ENCODE assay signal across 13 cellular contexts in the genomic region with DNA sequence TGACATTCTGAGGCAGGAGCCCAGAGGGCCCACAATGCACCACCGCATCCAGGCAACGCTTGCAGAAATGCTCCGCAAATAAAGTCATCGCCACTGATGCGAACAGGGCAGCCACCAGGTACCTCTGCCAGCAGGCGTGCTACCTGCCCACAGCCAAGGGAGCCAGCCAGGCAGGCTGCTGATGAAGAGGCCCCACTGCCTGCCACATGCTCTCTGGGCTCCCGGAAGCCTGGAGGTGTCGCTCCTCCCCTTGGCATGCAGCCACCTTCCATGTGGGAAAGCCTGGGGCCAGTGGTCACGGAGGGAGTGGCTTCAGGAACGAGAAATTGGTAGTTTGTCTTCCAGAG. TPM values are rescaled to one million over a fixed set of nuclear protein-coding genes. Genes with fewer than 3 reads are reported as not detected.
DNase-seq lines count a peak whose midpoint lies in the region; ATAC-seq and TF ChIP-seq lines count a peak whose summit lies in the region.
"Had no signal": no experiment of that assay in that cellular context is flagged by ENCODE, and none has a peak within 500 bp of the region (broad histone marks: within the 10 kb centered on the region; RNA-seq: fewer than 3 reads in every experiment).

No MANE protein-coding gene starts in this region.

- H3K9me3 ChIP-seq in uterus (no peaks in the 10 kb centered on the region), T-helper 17 cell (ENCODE audit: control insufficient read depth, low read length, poor library complexity, severe bottlenecking) (no peaks in the 10 kb centered on the region)
- H3K9me3 ChIP-seq: BLaER1, ovary had no signal

- H3K27me3 ChIP-seq in uterus = no peaks in the 10 kb centered on the region
- H3K27me3 ChIP-seq: BLaER1, ovary had no signal

- no peak overlapping the region for H3K27ac Mint-ChIP-seq in T-helper 17 cell
- H3K27ac Mint-ChIP-seq: activated T-helper 1 cell treated with anti-CD3 and anti-CD28 coated beads, Interleukin-12 subunit alpha, Interleukin-12 subunit beta, Interleukin-2, Interleukin-4 antibody, amounts not matched to agents 30 ng/mL and 10 ng/mL and 1 ng/mL, durations not matched to agents 14 hours and 24 hours and 36 hours had no signal

- H3K27me3 Mint-ChIP-seq in T-helper 17 cell = no peaks in the 10 kb centered on the region

- no peak overlapping the region for H3K4me3 Mint-ChIP-seq in T-helper 17 cell
- H3K4me3 Mint-ChIP-seq: activated T-helper 1 cell treated with anti-CD3 and anti-CD28 coated beads, Interleukin-12 subunit alpha, Interleukin-12 subunit beta, Interleukin-2, Interleukin-4 antibody, amounts not matched to agents 30 ng/mL and 10 ng/mL and 1 ng/mL, durations not matched to agents 14 hours and 24 hours and 36 hours had no signal

- intact Hi-C loops in uterus (cut with DNase I; ENCODE audit: low total_unique reads) = no loop called here

- no peaks in the 10 kb centered on the region for H3K36me3 ChIP-seq in uterus
- H3K36me3 ChIP-seq: ovary had no signal

- TF ChIP-seq CTCF in fibroblast of pulmonary artery (IDR thresholded peaks at IDR 0.05; ENCODE audit: low read length, missing control alignments) = no peak
- no peak for TF ChIP-seq CTCF in uterus (IDR thresholded peaks at IDR 0.05)

- ATAC-seq in T-helper 17 cell = no peak
- ATAC-seq in stimulated activated naive CD8-positive, alpha-beta T cell treated with anti-CD3 and anti-CD28 coated beads, Interleukin-15, Interleukin-2, amounts not matched to agents 100 U/mL and 50 U/mL, for 24 hours = no peak

- DNase-seq in AG08395 (ENCODE audit: low spot score) (peak; percentile 38), H4 (ENCODE audit: low spot score) (peak; percentile 70), NCI-H69 (lab: John Stamatoyannopoulos, UW) (peak; percentile 94), fibroblast of pulmonary artery (ENCODE audit: low read depth) (peak; percentile 48), uterus (no peak), T-helper 17 cell (no peak), cerebellar cortex (ENCODE audit: low spot score) (no peak)
- DNase-seq in stimulated activated naive CD8-positive, alpha-beta T cell treated with anti-CD3 and anti-CD28 coated beads, Interleukin-15, Interleukin-2, amounts not matched to agents 100 U/mL and 50 U/mL, for 24 hours = no peak
- DNase-seq: ovary had no signal

- TF ChIP-seq POLR2A in uterus (IDR thresholded peaks at IDR 0.05) = no peak

- peaks cover 0 to 6% of the 10 kb centered on the region in 2 donors for H3K4me1 ChIP-seq in uterus

- H3K4me1 Mint-ChIP-seq in T-helper 17 cell = peaks cover 7% of the 10 kb centered on the region

- peaks cover 10% of the 10 kb centered on the region for H3K36me3 Mint-ChIP-seq in T-helper 17 cell (ENCODE audit: low read depth)

- no peak overlapping the region for H3K4me3 ChIP-seq in fibroblast of pulmonary artery (replicated peaks; ENCODE audit: low read depth, low read length)
- no peak overlapping the region for H3K4me3 ChIP-seq in uterus
- H3K4me3 ChIP-seq: BLaER1, coronary artery, ovary had no signal

- no peak overlapping the region for H3K27ac ChIP-seq in uterus
- H3K27ac ChIP-seq: BLaER1, coronary artery, ovary had no signal

RNA-seq across cellular contexts. Expression of a gene that starts 14.7 kb away (rescaled TPM):
- total RNA-seq in H4 (2014; rRNA removed; shearing (Covaris generic)) = 0.10 TPM in 1 of 2 replicates, not detected in the other
- total RNA-seq in uterus (1 to 10 TPM in 2 of 4 donors, not detected in 2; 1.7 to 3.7 TPM), T-helper 17 cell (10 to 100 TPM; 43.4 to 47.1 TPM)
- total RNA-seq: LHCN-M2 had no signal

RNA-seq across cellular contexts. Expression of a gene that starts 29.6 kb away (rescaled TPM):
- 42.8 and 46.1 TPM in 2 replicates for total RNA-seq in H4 (2014; rRNA removed; shearing (Covaris generic))
- total RNA-seq in uterus (10 to 100 TPM in 2 of 4 donors, 1 to 10 TPM in 2; 2.3 to 43.3 (median 10.3) TPM), T-helper 17 cell (10 to 100 TPM; 16.1 to 18.4 TPM)

Comparison
In these comparisons a context has a peak if more than half of its experiments do, and no peak if none do; other contexts are left out.
1. DNase-seq: peak in AG08395 (single experiment), H4 (single experiment), NCI-H69 (single experiment) and fibroblast of pulmonary artery (single experiment); none in uterus (0 of 2), T-helper 17 cell (0 of 3), cerebellar cortex (single experiment) and stimulated activated naive CD8-positive, alpha-beta T cell treated with anti-CD3 and anti-CD28 coated beads, Interleukin-15, Interleukin-2, amounts not matched to agents 100 U/mL and 50 U/mL, for 24 hours (single experiment).
2. RNA of a gene that starts 14.7 kb away (total RNA-seq): 43.4 to 47.1 TPM in T-helper 17 cell; 1.7 to 3.7 TPM in uterus and 0.10 TPM in H4; every median in the first group is over 4 times any median in the second.